In the genomic region with DNA sequence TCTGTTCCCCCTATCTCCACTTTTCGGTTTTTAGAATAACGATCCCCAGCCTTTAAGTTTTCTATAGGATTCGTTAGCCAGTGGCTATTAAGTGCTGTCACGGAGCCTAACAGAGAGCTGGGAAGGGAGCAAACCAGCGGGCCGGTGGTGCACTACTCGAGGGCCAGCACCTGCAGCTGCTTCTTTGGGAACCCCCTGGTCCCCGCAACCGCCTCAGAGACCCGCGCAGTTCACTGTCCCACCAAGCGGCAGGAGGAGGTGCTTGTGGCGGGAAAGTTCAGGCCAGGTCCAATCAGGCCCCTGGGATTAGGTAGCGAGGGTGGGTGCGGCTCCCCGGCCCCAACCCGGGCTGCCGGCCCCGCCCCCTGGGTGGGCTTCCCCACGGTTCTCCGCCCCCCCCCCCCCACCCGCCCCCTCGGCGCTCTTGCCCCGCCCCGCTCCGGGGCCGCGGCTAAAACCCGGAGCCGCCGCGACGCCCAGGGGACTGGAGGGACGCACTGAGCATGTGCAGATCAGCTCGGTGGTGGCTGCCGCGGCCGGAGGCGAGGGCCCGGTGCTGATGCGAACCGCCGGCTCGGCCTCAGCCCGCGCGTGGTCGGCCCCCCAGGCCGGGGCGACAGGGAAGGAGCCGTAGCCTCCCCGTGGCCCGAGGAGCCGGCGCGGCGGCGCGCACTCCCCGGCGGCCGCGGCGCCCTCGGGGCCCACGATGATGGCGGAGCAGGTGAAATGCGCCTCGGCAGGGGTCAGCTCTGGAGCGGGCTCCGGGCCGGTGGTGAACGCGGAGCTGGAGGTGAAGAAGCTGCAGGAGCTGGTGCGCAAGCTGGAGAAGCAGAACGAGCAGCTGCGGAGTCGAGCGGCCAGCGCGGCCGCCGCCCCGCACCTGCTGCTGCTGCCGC, we compare ENCODE assay signal across 8 cellular contexts. TPM values are rescaled to one million over a fixed set of nuclear protein-coding genes. Genes with fewer than 3 reads are reported as not detected.
DNase-seq lines count a peak whose midpoint lies in the region; ATAC-seq, FAIRE-seq and TF ChIP-seq lines count a peak whose summit lies in the region.

A gene (plus strand): TSS at position 480 of the 896 bp plus-strand sequence. CDS start 227 bp downstream, at position 707.

- H3K27ac Mint-ChIP-seq in activated CD4-positive, alpha-beta memory T cell treated with anti-CD3 and anti-CD28 coated beads, Interleukin-2, amount 10 ng/mL, durations not matched to agents 7 days and 5 days, result no peak within 1 kb of the TSS

- H3K4me3 Mint-ChIP-seq in activated CD4-positive, alpha-beta memory T cell treated with anti-CD3 and anti-CD28 coated beads, Interleukin-2, amount 10 ng/mL, durations not matched to agents 7 days and 5 days, result peak within 1 kb of the TSS; percentile 95

- H3K36me3 Mint-ChIP-seq in activated CD4-positive, alpha-beta memory T cell treated with anti-CD3 and anti-CD28 coated beads, Interleukin-2, amount 10 ng/mL, durations not matched to agents 7 days and 5 days (ENCODE audit: low read depth), result peaks cover 8% of the 10 kb centered on the region

- no peaks in the 10 kb centered on the region for H3K36me3 ChIP-seq in BE2C

- FAIRE-seq in GM19239 (lab: Jason Lieb, UNC), result peak; percentile 94

- peaks cover 21% of the 10 kb centered on the region for H3K27me3 Mint-ChIP-seq in activated CD4-positive, alpha-beta memory T cell treated with anti-CD3 and anti-CD28 coated beads, Interleukin-2, amount 10 ng/mL, durations not matched to agents 7 days and 5 days

- CTCF ChIA-PET in activated CD4-positive, alpha-beta memory T cell treated with anti-CD3 and anti-CD28 coated beads, Interleukin-2, amount 10 ng/mL, durations not matched to agents 7 days and 5 days (lab: Charles Lee), result no interaction called here

- POLR2A ChIA-PET in activated CD4-positive, alpha-beta memory T cell treated with anti-CD3 and anti-CD28 coated beads, Interleukin-2, amount 10 ng/mL, durations not matched to agents 7 days and 5 days (lab: Charles Lee), result interaction anchor here (1.0 to 3.0 kb wide), 9 partner anchors 17 to 370 kb away, joined by 3 to 14 read pairs (median 4); a partner anchor contains a TSS

- no peaks in the 10 kb centered on the region; the same call in 1 of the 2 replicates for H3K9me3 ChIP-seq in BE2C

- H3K9me3 Mint-ChIP-seq in activated CD4-positive, alpha-beta memory T cell treated with anti-CD3 and anti-CD28 coated beads, Interleukin-2, amount 10 ng/mL, durations not matched to agents 7 days and 5 days, result no peaks in the 10 kb centered on the region

- no peaks in the 10 kb centered on the region; the same call in 1 of the 2 replicates for H3K4me1 ChIP-seq in BE2C

- ATAC-seq in HG03460 (IDR thresholded peaks at IDR 0.05; ENCODE audit: unreplicated experiment), result peak; percentile 73

- no peak for TF ChIP-seq CTCF in BE2C (IDR thresholded peaks at IDR 0.05; ENCODE audit: low read depth, low read length)

- peak; percentile 90 for DNase-seq in BE2C
- peak; percentile 88 for DNase-seq in GM19239 (ENCODE audit: insufficient read length, low spot score)
- DNase-seq in NCI-H748 treated with DMSO at 0.1 percent for 48 hours (lab: John Stamatoyannopoulos, UW), result peak; percentile 50
- peak; percentile 80 for DNase-seq in activated CD4-positive, alpha-beta memory T cell treated with anti-CD3 and anti-CD28 coated beads, Interleukin-2, amount 10 ng/mL, durations not matched to agents 7 days and 5 days
- DNase-seq in effector CD4-positive, alpha-beta T cell, result peak; percentile 78
- peak; percentile 91 for DNase-seq in mesenteric fat pad (ENCODE audit: low spot score)
- DNase-seq in stimulated activated CD8-positive, alpha-beta memory T cell treated with anti-CD3 and anti-CD28 coated beads, Interleukin-15, amount 100 ng/mL, for 24 hours (ENCODE audit: low read depth), result peak; percentile 52

- H3K4me1 Mint-ChIP-seq in activated CD4-positive, alpha-beta memory T cell treated with anti-CD3 and anti-CD28 coated beads, Interleukin-2, amount 10 ng/mL, durations not matched to agents 7 days and 5 days, result peaks cover 35% of the 10 kb centered on the region

- peaks cover 51% of the 10 kb centered on the region for H3K27me3 ChIP-seq in BE2C

- peak within 1 kb of the TSS; percentile 68 for H3K4me3 ChIP-seq in BE2C (ENCODE audit: low read depth, low read length)

RNA-seq across cellular contexts. Expression of the gene that starts here (rescaled TPM):
- polyA plus RNA-seq in BE2C (2012; ENCODE audit: insufficient read depth, insufficient read length, low read depth), result 8.4 TPM
- total RNA-seq in activated CD4-positive, alpha-beta memory T cell treated with anti-CD3 and anti-CD28 coated beads, Interleukin-2, amount 10 ng/mL, durations not matched to agents 7 days and 5 days, result 10 to 100 TPM; 31.0 to 33.6 TPM
- 1.9 TPM for total RNA-seq in mesenteric fat pad

Comparison
In these comparisons a context has a peak if more than half of its experiments do, and no peak if none do; other contexts are left out.
1. Peak in every context shown above with its lines: DNase-seq, ATAC-seq and H3K4me3 ChIP-seq.
2. RNA of the gene that starts here (total RNA-seq): 31.0 to 33.6 TPM in activated CD4-positive, alpha-beta memory T cell treated with anti-CD3 and anti-CD28 coated beads, Interleukin-2, amount 10 ng/mL, durations not matched to agents 7 days and 5 days; 1.9 TPM in mesenteric fat pad (single experiment); every median in the first group is over 10 times any median in the second.